Comparison of ENCODE assay signal across 23 cellular contexts in the genomic region with DNA sequence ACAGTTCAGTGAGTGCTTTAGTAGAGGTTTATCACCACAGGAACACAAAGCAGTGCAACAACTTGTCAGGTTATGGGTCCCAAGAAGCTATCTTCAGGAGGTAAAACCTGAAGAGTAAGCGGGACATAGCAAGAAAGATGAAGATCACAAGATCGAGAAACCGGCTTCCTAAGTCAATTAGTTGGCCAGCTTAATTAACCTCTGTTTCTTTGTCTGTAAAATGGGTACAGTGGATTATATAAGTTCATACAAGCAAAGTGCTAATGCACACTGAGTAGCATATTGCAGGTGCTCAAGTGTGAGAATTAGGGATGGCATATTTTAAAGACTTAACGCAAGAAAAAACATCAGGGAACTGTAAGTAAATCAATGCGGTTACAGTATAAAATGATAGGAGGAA.
"Had no signal": no experiment of that assay in that cellular context is flagged by ENCODE, and none has a peak within 500 bp of the region (broad histone marks: within the 10 kb centered on the region; RNA-seq: fewer than 3 reads in every experiment).

No MANE protein-coding gene starts in this region.

- H3K4me3 Mint-ChIP-seq: T-cell had no signal

- FAIRE-seq: RCC 7860 had no signal

- H3K27ac Mint-ChIP-seq: T-cell had no signal

- H3K27ac ChIP-seq: KMS-11 had no signal

- DNase-seq: IMR-90, MG63, NCI-H1092, NCI-H1105 treated with DMSO at 0.1 percent for 48 hours, NCI-H1417 treated with DMSO at 0.1 percent for 48 hours, NCI-H146, NCI-H1694 treated with DMSO at 0.1 percent for 48 hours, NCI-H1930, NCI-H2081, NCI-H2107, NCI-H2227 treated with DMSO at 0.1 percent for 48 hours, NCI-H510A, NCI-H524 treated with DMSO at 0.1 percent for 48 hours, NCI-H69, NCI-H774, Right ventricle myocardium superior, RPMI8226, SIG-M5, SK-N-SH, SW 1271, T-cell had no signal

- H3K9me3 ChIP-seq: MG63, SK-N-SH had no signal

- H3K27me3 ChIP-seq: MG63 had no signal

- H3K9ac ChIP-seq: KMS-11, SK-N-SH had no signal

- H3K4me2 ChIP-seq: KMS-11, SK-N-SH had no signal

- H3K4me3 ChIP-seq: MG63 had no signal

- ATAC-seq: T-cell had no signal

- H3K27me3 Mint-ChIP-seq: T-cell had no signal

- H3K9me3 Mint-ChIP-seq: T-cell had no signal
